Comparison of ENCODE assay signal across 11 cellular contexts in genomic region chr10:22433875-22434274, GRCh38.
DNase-seq lines count a peak whose midpoint lies in the region; FAIRE-seq and TF ChIP-seq lines count a peak whose summit lies in the region.
"Had no signal": no experiment of that assay in that cellular context is flagged by ENCODE, and none has a peak within 500 bp of the region (broad histone marks: within the 10 kb centered on the region; RNA-seq: fewer than 3 reads in every experiment).

No MANE protein-coding gene starts in this region.

- H3K23ac ChIP-seq in mesenchymal stem cell (ENCODE audit: low read length in 2 of 2), result no peak overlapping the region

- H3K4me3 ChIP-seq in AG04450 (ENCODE audit: low read depth, low read length) (no peak overlapping the region), adipocyte (ENCODE audit: low read length) (no peak overlapping the region), mesenchymal stem cell (ENCODE audit: insufficient read depth in 1 of 2, low read depth in 1 of 2, low read length in 2 of 2) (no peak overlapping the region), esophagus muscularis mucosa (no peak overlapping the region)
- H3K4me3 ChIP-seq: heart right ventricle, skin epidermis had no signal

- no peaks in the 10 kb centered on the region for H3K27me3 ChIP-seq in AG04450 (ENCODE audit: control insufficient read depth, insufficient read depth, low read length)
- no peaks in the 10 kb centered on the region for H3K27me3 ChIP-seq in adipocyte (replicated peaks; ENCODE audit: control insufficient read depth, insufficient read depth, low read length)
- no peaks in the 10 kb centered on the region for H3K27me3 ChIP-seq in mesenchymal stem cell (ENCODE audit: control insufficient read depth in 1 of 2, insufficient read depth in 1 of 2, low read length in 2 of 2)
- H3K27me3 ChIP-seq in esophagus muscularis mucosa, result no peaks in the 10 kb centered on the region

- H3K4me1 ChIP-seq in adipocyte (ENCODE audit: control insufficient read depth, insufficient read depth, low read length) (peaks cover 35% of the 10 kb centered on the region), mesenchymal stem cell (ENCODE audit: control insufficient read depth, insufficient read depth, low read depth, low read length) (peaks cover 9% of the 10 kb centered on the region), esophagus muscularis mucosa (peaks cover 18 to 26% (median 22%) of the 10 kb centered on the region in 4 donors)

- H3K36me3 ChIP-seq in adipocyte (ENCODE audit: control insufficient read depth, insufficient read depth, low read length, severe bottlenecking), result no peaks in the 10 kb centered on the region
- no peaks in the 10 kb centered on the region for H3K36me3 ChIP-seq in mesenchymal stem cell (ENCODE audit: control insufficient read depth in 1 of 2, insufficient read depth in 2 of 2, low read depth in 1 of 2, low read length in 2 of 2)
- no peaks in the 10 kb centered on the region for H3K36me3 ChIP-seq in esophagus muscularis mucosa
- H3K36me3 ChIP-seq: heart right ventricle had no signal

- no peak overlapping the region for H3K4me2 ChIP-seq in mesenchymal stem cell (ENCODE audit: low read length, poor library complexity, severe bottlenecking)

- H3K27ac ChIP-seq in AG04450 (ENCODE audit: low read depth, low read length) (no peak overlapping the region), mesenchymal stem cell (ENCODE audit: low read length, poor library complexity, severe bottlenecking) (peak overlapping the region; percentile 54), esophagus muscularis mucosa (replicated peaks in 1 of 4) (no peak overlapping the region)
- H3K27ac ChIP-seq: heart right ventricle, skin epidermis had no signal

- H3K4ac ChIP-seq in mesenchymal stem cell (ENCODE audit: low read depth in 1 of 2, low read length in 2 of 2), result no peak overlapping the region

- FAIRE-seq in HTR-8/SVneo (lab: Jason Lieb, UNC), result no peak

- H3K9me3 Mint-ChIP-seq in activated T-helper 1 cell treated with anti-CD3 and anti-CD28 coated beads, Interleukin-12 subunit alpha, Interleukin-12 subunit beta, Interleukin-2, Interleukin-4 antibody, amounts not matched to agents 30 ng/mL and 10 ng/mL and 1 ng/mL, durations not matched to agents 14 hours and 24 hours and 36 hours, result no peaks in the 10 kb centered on the region

- no peak overlapping the region for H2BK15ac ChIP-seq in mesenchymal stem cell (ENCODE audit: low read depth, poor library complexity, severe bottlenecking)

- no peak overlapping the region for H3K18ac ChIP-seq in mesenchymal stem cell (ENCODE audit: low read depth in 1 of 2, low read length in 2 of 2)

- no peak overlapping the region for H3K4me3 Mint-ChIP-seq in activated T-helper 1 cell treated with anti-CD3 and anti-CD28 coated beads, Interleukin-12 subunit alpha, Interleukin-12 subunit beta, Interleukin-2, Interleukin-4 antibody, amounts not matched to agents 30 ng/mL and 10 ng/mL and 1 ng/mL, durations not matched to agents 14 hours and 24 hours and 36 hours

- CTCF ChIA-PET in AG04450 (lab: Charles Lee), result no interaction called here

- H3K36me3 Mint-ChIP-seq in activated T-helper 1 cell treated with anti-CD3 and anti-CD28 coated beads, Interleukin-12 subunit alpha, Interleukin-12 subunit beta, Interleukin-2, Interleukin-4 antibody, amounts not matched to agents 30 ng/mL and 10 ng/mL and 1 ng/mL, durations not matched to agents 14 hours and 24 hours and 36 hours (ENCODE audit: low read depth), result peaks cover 3% of the 10 kb centered on the region

- peaks cover 11% of the 10 kb centered on the region for H3K79me1 ChIP-seq in mesenchymal stem cell (replicated peaks; ENCODE audit: low read length, poor library complexity, severe bottlenecking)

- peaks cover 50% of the 10 kb centered on the region for H3K4me1 Mint-ChIP-seq in activated T-helper 1 cell treated with anti-CD3 and anti-CD28 coated beads, Interleukin-12 subunit alpha, Interleukin-12 subunit beta, Interleukin-2, Interleukin-4 antibody, amounts not matched to agents 30 ng/mL and 10 ng/mL and 1 ng/mL, durations not matched to agents 14 hours and 24 hours and 36 hours (ENCODE audit: low read depth)

- no peak for TF ChIP-seq POLR2A in esophagus muscularis mucosa (IDR thresholded peaks at IDR 0.05; ENCODE audit: low read depth)

- no peak overlapping the region for H2BK5ac ChIP-seq in mesenchymal stem cell (ENCODE audit: low read depth, low read length, poor library complexity, severe bottlenecking)

- WGBS in mesenchymal stem cell, result 0% methylated on average over 1 of the region's 2 CpGs
- WGBS in esophagus muscularis mucosa, result 25% methylated on average over 2 of the region's 2 CpGs

- POLR2A ChIA-PET in AG04450 (lab: Yijun Ruan, JAX), result no interaction called here

- H4K8ac ChIP-seq in mesenchymal stem cell (ENCODE audit: low read length), result no peak overlapping the region

- peak; percentile 68 for DNase-seq in AG04450 (ENCODE audit: low read depth, low spot score)
- DNase-seq in HTR-8/SVneo (ENCODE audit: insufficient read length, low spot score), result peak; percentile 64
- DNase-seq in adipocyte (ENCODE audit: low read depth), result peak; percentile 90
- DNase-seq in mesenchymal stem cell, result peak; percentile 80
- DNase-seq in esophagus muscularis mucosa (ENCODE audit: extremely low spot score), result no peak
- DNase-seq in activated CD8-positive, alpha-beta memory T cell treated with anti-CD3 and anti-CD28 coated beads, Interleukin-2, amount 50 U/mL, for 4 hours, result no peak
- no peak for DNase-seq in activated T-helper 1 cell treated with anti-CD3 and anti-CD28 coated beads, Interleukin-12 subunit alpha, Interleukin-12 subunit beta, Interleukin-2, Interleukin-4 antibody, amounts not matched to agents 30 ng/mL and 10 ng/mL and 1 ng/mL, durations not matched to agents 14 hours and 24 hours and 36 hours (ENCODE audit: low spot score)
- no peak for DNase-seq in NCI-H774 (lab: John Stamatoyannopoulos, UW)
- DNase-seq: activated T-cell treated with anti-CD3 and anti-CD28 coated beads, Interleukin-2, amount 50 U/mL, for 48 hours; heart right ventricle had no signal

- TF ChIP-seq EP300 in esophagus muscularis mucosa (IDR thresholded peaks at IDR 0.05), result no peak

- no peak overlapping the region for H2BK120ac ChIP-seq in mesenchymal stem cell (ENCODE audit: low read depth, low read length)

- H3K9me3 ChIP-seq in AG04450 (ENCODE audit: control insufficient read depth, insufficient read depth, low read length) (peaks cover 7% of the 10 kb centered on the region; the same call in 1 of the 2 replicates), adipocyte (ENCODE audit: control insufficient read depth, low read length) (no peaks in the 10 kb centered on the region), mesenchymal stem cell (ENCODE audit: control insufficient read depth, low read length) (no peaks in the 10 kb centered on the region), esophagus muscularis mucosa (no peaks in the 10 kb centered on the region)
- H3K9me3 ChIP-seq: heart right ventricle had no signal

- H2BK12ac ChIP-seq in mesenchymal stem cell (ENCODE audit: low read length in 2 of 2), result no peak overlapping the region

- no peak overlapping the region for H4K91ac ChIP-seq in mesenchymal stem cell (ENCODE audit: low read length)

- H3K14ac ChIP-seq in mesenchymal stem cell (ENCODE audit: low read length in 2 of 2), result no peak overlapping the region

- H2AK5ac ChIP-seq in mesenchymal stem cell (ENCODE audit: low read length, severe bottlenecking), result no peak overlapping the region

- intact Hi-C loops in esophagus muscularis mucosa (cut with DNase I), result loop anchor here (10.0 kb wide), 3 partner anchors 179 to 551 kb away; partner anchors contain the start of gene PIP4K2A
- intact Hi-C loops in activated T-helper 1 cell treated with anti-CD3 and anti-CD28 coated beads, Interleukin-12 subunit alpha, Interleukin-12 subunit beta, Interleukin-2, Interleukin-4 antibody, amounts not matched to agents 30 ng/mL and 10 ng/mL and 1 ng/mL, durations not matched to agents 14 hours and 24 hours and 36 hours (cut with micrococcal nuclease), result loop anchor here (10.0 kb wide), 1 partner anchor 251 kb away; no protein-coding TSS in a partner anchor

- no peak overlapping the region for H3K9ac ChIP-seq in adipocyte (ENCODE audit: low read length)
- peak overlapping the region; percentile 70 for H3K9ac ChIP-seq in mesenchymal stem cell (ENCODE audit: low read length)

- H3K27me3 Mint-ChIP-seq in activated T-helper 1 cell treated with anti-CD3 and anti-CD28 coated beads, Interleukin-12 subunit alpha, Interleukin-12 subunit beta, Interleukin-2, Interleukin-4 antibody, amounts not matched to agents 30 ng/mL and 10 ng/mL and 1 ng/mL, durations not matched to agents 14 hours and 24 hours and 36 hours (ENCODE audit: insufficient read depth), result peaks cover 22% of the 10 kb centered on the region

- no peak for TF ChIP-seq CTCF in AG04450 (IDR thresholded peaks at IDR 0.05; ENCODE audit: low read depth, low read length)
- TF ChIP-seq CTCF in esophagus muscularis mucosa (IDR thresholded peaks at IDR 0.05), result no peak

- H3K27ac Mint-ChIP-seq in activated T-helper 1 cell treated with anti-CD3 and anti-CD28 coated beads, Interleukin-12 subunit alpha, Interleukin-12 subunit beta, Interleukin-2, Interleukin-4 antibody, amounts not matched to agents 30 ng/mL and 10 ng/mL and 1 ng/mL, durations not matched to agents 14 hours and 24 hours and 36 hours, result no peak overlapping the region

- no peak overlapping the region for H2AFZ ChIP-seq in mesenchymal stem cell (ENCODE audit: low read depth, low read length)

Comparison
In these comparisons a context has a peak if more than half of its experiments do, and no peak if none do; other contexts are left out.
1. DNase-seq: peak in AG04450 (single experiment), HTR-8/SVneo (single experiment), adipocyte (single experiment) and mesenchymal stem cell (single experiment); none in esophagus muscularis mucosa (single experiment), activated CD8-positive, alpha-beta memory T cell treated with anti-CD3 and anti-CD28 coated beads, Interleukin-2, amount 50 U/mL, for 4 hours (single experiment), activated T-helper 1 cell treated with anti-CD3 and anti-CD28 coated beads, Interleukin-12 subunit alpha, Interleukin-12 subunit beta, Interleukin-2, Interleukin-4 antibody, amounts not matched to agents 30 ng/mL and 10 ng/mL and 1 ng/mL, durations not matched to agents 14 hours and 24 hours and 36 hours (single experiment) and NCI-H774 (single experiment).